In the genomic region with DNA sequence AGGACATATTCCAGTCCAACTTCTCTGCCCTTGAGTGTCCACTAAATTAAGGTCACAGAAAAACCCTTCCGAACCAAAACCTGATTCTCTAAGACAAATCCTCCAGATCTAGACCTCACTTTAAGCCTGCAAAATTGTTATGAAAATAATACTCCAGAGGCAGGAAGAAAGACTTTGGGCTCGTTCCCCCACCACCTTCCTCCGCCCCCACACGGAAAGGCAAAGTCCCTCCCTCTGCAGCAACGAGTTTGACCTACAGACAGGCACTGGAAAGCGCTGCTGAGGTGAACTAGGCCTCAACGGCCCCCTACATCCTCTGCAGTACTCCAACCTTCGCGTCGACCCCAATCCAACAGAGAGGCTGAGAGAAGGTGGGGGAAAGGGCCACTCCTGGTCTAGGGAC, we compare ENCODE assay signal across 8 cellular contexts. TPM values are rescaled to one million over a fixed set of nuclear protein-coding genes. Genes with fewer than 3 reads are reported as not detected.
DNase-seq lines count a peak whose midpoint lies in the region; ATAC-seq and TF ChIP-seq lines count a peak whose summit lies in the region.

No MANE protein-coding gene starts in this region.

- H3K4me1 Mint-ChIP-seq in activated CD8-positive, alpha-beta T cell treated with anti-CD3 and anti-CD28 coated beads, Interleukin-2, amount 10 ng/mL, durations not matched to agents 7 days and 5 days (ENCODE audit: low read depth): peaks cover 42% of the 10 kb centered on the region

- H3K27ac Mint-ChIP-seq in activated CD8-positive, alpha-beta T cell treated with anti-CD3 and anti-CD28 coated beads, Interleukin-2, amount 10 ng/mL, durations not matched to agents 7 days and 5 days: peak overlapping the region; percentile 76

- peak; percentile 55 for ATAC-seq in HG02678 (IDR thresholded peaks at IDR 0.05; ENCODE audit: unreplicated experiment)
- ATAC-seq in activated CD8-positive, alpha-beta T cell treated with anti-CD3 and anti-CD28 coated beads, Interleukin-2, amount 10 ng/mL, durations not matched to agents 7 days and 5 days: peak; percentile 76
- ATAC-seq in stimulated activated naive CD8-positive, alpha-beta T cell treated with anti-CD3 and anti-CD28 coated beads, Interleukin-15, Interleukin-2, amounts not matched to agents 100 U/mL and 50 U/mL, for 24 hours: peak; percentile 81

- POLR2A ChIA-PET in activated CD8-positive, alpha-beta T cell treated with anti-CD3 and anti-CD28 coated beads, Interleukin-2, amount 10 ng/mL, durations not matched to agents 7 days and 5 days (lab: Charles Lee): interaction anchor here (2.7 kb wide), 1 partner anchor 12 kb away, joined by 19 read pairs; the partner anchor contains the start of gene ATF2

- CTCF ChIA-PET in activated CD8-positive, alpha-beta T cell treated with anti-CD3 and anti-CD28 coated beads, Interleukin-2, amount 10 ng/mL, durations not matched to agents 7 days and 5 days (lab: Charles Lee): interaction anchor here (0.6 to 2.5 kb wide), 3 partner anchors 12 to 405 kb away, joined by 3 to 7 read pairs (median 3); partner anchors contain the start of gene ATF2

- H3K27me3 Mint-ChIP-seq in activated CD8-positive, alpha-beta T cell treated with anti-CD3 and anti-CD28 coated beads, Interleukin-2, amount 10 ng/mL, durations not matched to agents 7 days and 5 days (ENCODE audit: low read depth): no peaks in the 10 kb centered on the region

- no peak for TF ChIP-seq CTCF in epithelial cell of proximal tubule (conservative IDR thresholded peaks at IDR 0.05; ENCODE audit: low read depth, low read length)

- DNase-seq in DMS79 treated with DMSO at 0.1 percent for 48 hours (lab: John Stamatoyannopoulos, UW) (peak; percentile 38), DMS79 (lab: John Stamatoyannopoulos, UW) (no peak), NCI-H2227 (lab: John Stamatoyannopoulos, UW; ENCODE audit: unreplicated experiment) (peak; percentile 63), epithelial cell of proximal tubule (ENCODE audit: low read depth) (no peak), myocyte (ENCODE audit: low read depth) (peak; percentile 47)
- peak; percentile 73 for DNase-seq in activated CD8-positive, alpha-beta T cell treated with anti-CD3 and anti-CD28 coated beads, Interleukin-2, amount 10 ng/mL, durations not matched to agents 7 days and 5 days
- DNase-seq in stimulated activated naive CD8-positive, alpha-beta T cell treated with anti-CD3 and anti-CD28 coated beads, Interleukin-15, Interleukin-2, amounts not matched to agents 100 U/mL and 50 U/mL, for 24 hours: peak; percentile 71

- H3K4me3 Mint-ChIP-seq in activated CD8-positive, alpha-beta T cell treated with anti-CD3 and anti-CD28 coated beads, Interleukin-2, amount 10 ng/mL, durations not matched to agents 7 days and 5 days: peak overlapping the region; percentile 83

- H3K4me3 ChIP-seq in epithelial cell of proximal tubule (ENCODE audit: low read depth, low read length): peak overlapping the region; percentile 93

- peaks cover 8% of the 10 kb centered on the region for H3K9me3 Mint-ChIP-seq in activated CD8-positive, alpha-beta T cell treated with anti-CD3 and anti-CD28 coated beads, Interleukin-2, amount 10 ng/mL, durations not matched to agents 7 days and 5 days (ENCODE audit: insufficient read depth)

- peaks cover 48% of the 10 kb centered on the region for H3K36me3 Mint-ChIP-seq in activated CD8-positive, alpha-beta T cell treated with anti-CD3 and anti-CD28 coated beads, Interleukin-2, amount 10 ng/mL, durations not matched to agents 7 days and 5 days (ENCODE audit: low read depth)

RNA-seq across cellular contexts. Expression of gene ATP5MC3, which starts 0.8 kb away (rescaled TPM):
- 100 to 1,000 TPM; 293 to 310 TPM for total RNA-seq in activated CD8-positive, alpha-beta T cell treated with anti-CD3 and anti-CD28 coated beads, Interleukin-2, amount 10 ng/mL, durations not matched to agents 7 days and 5 days
- 362 and 366 TPM in 2 replicates for total RNA-seq in epithelial cell of proximal tubule
- 196 and 252 TPM in 2 replicates for total RNA-seq in myocyte
- 345 TPM for polyA plus RNA-seq in myocyte (2012)

RNA-seq across cellular contexts. Expression of gene ATF2, which starts 12.7 kb away (rescaled TPM):
- total RNA-seq in activated CD8-positive, alpha-beta T cell treated with anti-CD3 and anti-CD28 coated beads, Interleukin-2, amount 10 ng/mL, durations not matched to agents 7 days and 5 days: 10 to 100 TPM; 58.5 to 59.9 TPM
- total RNA-seq in epithelial cell of proximal tubule (22.6 and 47.5 TPM in 2 replicates), myocyte (42.2 and 51.6 TPM in 2 replicates)
- polyA plus RNA-seq in myocyte (2012): 21.7 TPM

Comparison
In these comparisons a context has a peak if more than half of its experiments do, and no peak if none do; other contexts are left out.
1. DNase-seq: peak in DMS79 treated with DMSO at 0.1 percent for 48 hours (single experiment), NCI-H2227 (single experiment), activated CD8-positive, alpha-beta T cell treated with anti-CD3 and anti-CD28 coated beads, Interleukin-2, amount 10 ng/mL, durations not matched to agents 7 days and 5 days (single experiment), myocyte (single experiment) and stimulated activated naive CD8-positive, alpha-beta T cell treated with anti-CD3 and anti-CD28 coated beads, Interleukin-15, Interleukin-2, amounts not matched to agents 100 U/mL and 50 U/mL, for 24 hours (single experiment); none in DMS79 (single experiment) and epithelial cell of proximal tubule (single experiment).
2. Peak in every context shown above with its lines, with median percentiles within 50 percentile points of each other: ATAC-seq.